In the genomic region with DNA sequence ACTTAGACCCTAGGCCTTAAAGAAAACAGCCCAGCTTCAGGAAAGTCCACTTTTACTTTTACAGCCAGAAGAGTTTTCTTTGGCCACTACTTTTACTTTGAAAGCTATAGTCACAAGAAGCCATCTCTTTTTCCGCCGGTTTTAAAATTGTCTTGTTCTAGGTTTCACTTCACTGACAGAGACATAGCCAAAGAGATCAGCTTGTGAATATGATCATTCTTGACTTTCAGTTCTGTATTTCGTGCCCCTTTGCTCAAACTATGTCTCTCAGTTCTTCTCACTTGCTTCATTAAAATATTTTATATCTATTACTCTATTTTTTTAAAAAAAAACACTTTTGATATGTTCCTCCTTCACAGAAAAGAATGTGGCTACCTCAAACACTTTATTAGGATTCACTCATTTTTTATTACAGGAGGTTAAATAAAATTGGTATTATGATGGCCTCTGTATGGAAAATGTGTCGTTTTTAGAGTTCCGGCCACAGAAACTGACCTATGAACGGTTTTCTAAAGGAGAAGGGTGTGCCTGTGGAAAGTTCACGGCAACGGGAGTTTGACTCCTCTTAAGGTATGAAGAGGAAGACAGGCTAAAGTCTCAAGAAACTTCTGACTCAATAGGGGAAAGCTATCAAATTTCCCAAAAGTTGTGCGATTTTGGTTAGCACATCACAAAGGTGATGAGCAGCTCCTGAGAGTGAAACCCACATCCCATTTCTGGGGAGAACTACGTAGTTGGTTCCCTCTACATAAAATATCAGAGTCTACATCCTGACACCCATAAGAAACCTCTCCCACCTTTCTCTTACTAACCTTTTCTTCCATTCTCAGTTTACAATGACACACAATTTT, we compare ENCODE assay signal across 8 cellular contexts. TPM values are rescaled to one million over a fixed set of nuclear protein-coding genes. Genes with fewer than 3 reads are reported as not detected.
DNase-seq lines count a peak whose midpoint lies in the region; ATAC-seq and TF ChIP-seq lines count a peak whose summit lies in the region.

No MANE protein-coding gene starts in this region.

- H2AK5ac ChIP-seq in trophoblast cell (ENCODE audit: low read length), result no peak overlapping the region

- H4K8ac ChIP-seq in trophoblast cell (ENCODE audit: low read depth, low read length), result no peak overlapping the region

- no peak overlapping the region for H3K4ac ChIP-seq in trophoblast cell (ENCODE audit: low read depth, low read length)

- no peak overlapping the region for H3K18ac ChIP-seq in trophoblast cell (ENCODE audit: low read length)

- peaks cover 2% of the 10 kb centered on the region for H3K9me3 Mint-ChIP-seq in activated naive CD8-positive, alpha-beta T cell treated with anti-CD3 and anti-CD28 coated beads for 36 hours

- WGBS in trophoblast cell (ENCODE audit: extremely low coverage, insufficient coverage, insufficient read length), result no CpG with 5 or more reads among the region's 10 CpGs

- H3K14ac ChIP-seq in trophoblast cell (ENCODE audit: low read length), result no peak overlapping the region

- ATAC-seq in GM19438 (IDR thresholded peaks at IDR 0.05; ENCODE audit: low read depth, unreplicated experiment) (peak; percentile 39), HG03196 (IDR thresholded peaks at IDR 0.05; ENCODE audit: unreplicated experiment) (peak; percentile 38)

- no peak overlapping the region for H4K91ac ChIP-seq in trophoblast cell (ENCODE audit: low read depth, low read length)

- peaks cover 24% of the 10 kb centered on the region for H3K36me3 Mint-ChIP-seq in activated naive CD8-positive, alpha-beta T cell treated with anti-CD3 and anti-CD28 coated beads for 36 hours

- H2BK120ac ChIP-seq in trophoblast cell (ENCODE audit: insufficient read depth, low read length, poor library complexity), result no peak overlapping the region

- no peaks in the 10 kb centered on the region for H3K9me3 ChIP-seq in trophoblast cell (ENCODE audit: insufficient read depth, low read depth, low read length)

- H2BK5ac ChIP-seq in trophoblast cell (ENCODE audit: low read depth, low read length, poor library complexity), result no peak overlapping the region

- H3K4me1 Mint-ChIP-seq in activated naive CD8-positive, alpha-beta T cell treated with anti-CD3 and anti-CD28 coated beads for 36 hours, result peaks cover 43% of the 10 kb centered on the region

- H2AFZ ChIP-seq in trophoblast cell (ENCODE audit: insufficient read depth, low read length, poor library complexity), result no peak overlapping the region

- peak overlapping the region; percentile 85 for H3K27ac Mint-ChIP-seq in activated naive CD8-positive, alpha-beta T cell treated with anti-CD3 and anti-CD28 coated beads for 36 hours

- peak overlapping the region; percentile 84 for H3K4me3 Mint-ChIP-seq in activated naive CD8-positive, alpha-beta T cell treated with anti-CD3 and anti-CD28 coated beads for 36 hours

- no peaks in the 10 kb centered on the region for H3K36me3 ChIP-seq in trophoblast cell (ENCODE audit: control insufficient read depth in 1 of 2, insufficient read depth in 2 of 2, low read length in 2 of 2)

- H2BK12ac ChIP-seq in trophoblast cell (ENCODE audit: low read length), result no peak overlapping the region

- no peak overlapping the region for H4K12ac ChIP-seq in trophoblast cell (ENCODE audit: low read depth, low read length)

- H3K27me3 ChIP-seq in trophoblast cell (ENCODE audit: insufficient read depth, low read length), result peaks cover 31% of the 10 kb centered on the region

- peak; percentile 6 for DNase-seq in activated naive CD8-positive, alpha-beta T cell treated with anti-CD3 and anti-CD28 coated beads for 36 hours
- DNase-seq in trophoblast cell (no peak), GF-D8 (lab: John Stamatoyannopoulos, UW) (no peak), HEK293T (ENCODE audit: extremely low spot score) (no peak), NCI-H2107 treated with DMSO at 0.1 percent for 48 hours (lab: John Stamatoyannopoulos, UW; ENCODE audit: unreplicated experiment) (no peak)

- CTCF ChIA-PET in HEK293T (lab: Yijun Ruan, JAX), result no interaction called here

- no peak overlapping the region for H3K27ac ChIP-seq in trophoblast cell (ENCODE audit: low read depth, low read length)

- no peak overlapping the region for H3K4me2 ChIP-seq in trophoblast cell (ENCODE audit: low read length)

- no peak overlapping the region for H3K23ac ChIP-seq in trophoblast cell (ENCODE audit: low read length)

- POLR2A ChIA-PET in HEK293T (lab: Yijun Ruan, JAX), result interaction anchor here (1.0 to 1.2 kb wide), 2 partner anchors 230 to 264 kb away, joined by 3 to 4 read pairs; a partner anchor contains a TSS

- H3K79me2 ChIP-seq in trophoblast cell (ENCODE audit: control insufficient read depth, insufficient read depth, low read length, poor library complexity), result no peaks in the 10 kb centered on the region

- H3K27me3 Mint-ChIP-seq in activated naive CD8-positive, alpha-beta T cell treated with anti-CD3 and anti-CD28 coated beads for 36 hours, result peaks cover 21% of the 10 kb centered on the region

- no peak overlapping the region for H3K9ac ChIP-seq in trophoblast cell (ENCODE audit: low read length)

- no peaks in the 10 kb centered on the region for H3K79me1 ChIP-seq in trophoblast cell (ENCODE audit: low read length)

- H3K4me3 ChIP-seq in GM08714 (ENCODE audit: low read length), result peak overlapping the region; percentile 92
- no peak overlapping the region for H3K4me3 ChIP-seq in trophoblast cell (ENCODE audit: low read depth, low read length)

- H3K4me1 ChIP-seq in trophoblast cell (ENCODE audit: control insufficient read depth in 1 of 2, insufficient read depth in 2 of 2, low read length in 2 of 2), result peaks cover 9 to 10% of the 10 kb centered on the region in 2 experiments

TF ChIP-seq in HEK293T, 16 proteins besides CTCF, POLR2A, EP300 and RAD21:
- TF ChIP-seq FOXK2 (IDR thresholded peaks at IDR 0.05), result no peak

RNA-seq across cellular contexts. Expression of a gene that starts 1.2 kb away (rescaled TPM):
- total RNA-seq in activated naive CD8-positive, alpha-beta T cell treated with anti-CD3 and anti-CD28 coated beads for 36 hours, result 10 to 100 TPM; 20.0 to 20.4 TPM
- polyA plus RNA-seq in trophoblast cell (2013), result 0.08 TPM in 2 replicates

RNA-seq across cellular contexts. Expression of a gene that starts 52.6 kb away (rescaled TPM):
- total RNA-seq in activated naive CD8-positive, alpha-beta T cell treated with anti-CD3 and anti-CD28 coated beads for 36 hours, result under 1 TPM; 0.21 to 0.24 TPM
- polyA plus RNA-seq in trophoblast cell (2013), result 1.1 and 1.3 TPM in 2 replicates
